In genomic region chr11:86303257-86303656, GRCh38 we compare ENCODE assay signal across 8 cellular contexts. TPM values are rescaled to one million over a fixed set of nuclear protein-coding genes. Genes with fewer than 3 reads are reported as not detected.
DNase-seq lines count a peak whose midpoint lies in the region; ATAC-seq and TF ChIP-seq lines count a peak whose summit lies in the region.

No MANE protein-coding gene starts in this region.

- no peak for ATAC-seq in GM21423 (IDR thresholded peaks at IDR 0.05; ENCODE audit: unreplicated experiment)

- TF ChIP-seq CTCF in fibroblast of lung (conservative IDR thresholded peaks at IDR 0.05 in 1 of 2, IDR thresholded peaks at IDR 0.05 in 1 of 2; ENCODE audit: low read depth in 1 of 2, low read length in 2 of 2) = no peak

- DNase-seq in NCI-H146 (lab: John Stamatoyannopoulos, UW) (peak; percentile 0), NCI-H146 treated with DMSO at 0.1 percent for 48 hours (lab: John Stamatoyannopoulos, UW; ENCODE audit: unreplicated experiment) (no peak), SJCRH30 (peak in 1 of 2 experiments; percentile 27), fibroblast of lung (ENCODE audit: low read depth in 2 of 2) (peak in 1 of 2 donors; percentile 39), NCI-H446 treated with DMSO at 0.1 percent for 48 hours (lab: John Stamatoyannopoulos, UW) (no peak)
- DNase-seq in stimulated activated CD8-positive, alpha-beta memory T cell treated with anti-CD3 and anti-CD28 coated beads, Interleukin-4, amount 100 ng/mL, for 48 hours = no peak

- H3K4me2 ChIP-seq in fibroblast of lung (ENCODE audit: extremely low read depth, insufficient read depth, low read length) (peak overlapping the region; percentile 81), skeletal muscle satellite cell (ENCODE audit: low read length) (peak overlapping the region; percentile 84)

- H3K4me3 ChIP-seq in SJCRH30 = peak overlapping the region; percentile 90
- H3K4me3 ChIP-seq in fibroblast of lung (replicated peaks in 1 of 4; ENCODE audit: control extremely low read depth in 1 of 4, insufficient read depth in 1 of 4, low read depth in 3 of 4, low read length in 4 of 4) = peak overlapping the region; percentile 85 to 95 (median 90)
- peak overlapping the region; percentile 86 for H3K4me3 ChIP-seq in skeletal muscle satellite cell (ENCODE audit: low read length)

- H3K9ac ChIP-seq in fibroblast of lung (ENCODE audit: insufficient read depth, low read length) (no peak overlapping the region), skeletal muscle satellite cell (ENCODE audit: low read depth, low read length) (peak overlapping the region; percentile 91)

- H3K36me3 ChIP-seq in SJCRH30 (peaks cover 9% of the 10 kb centered on the region), fibroblast of lung (ENCODE audit: control insufficient read depth, insufficient read depth, low read length) (no peaks in the 10 kb centered on the region), skeletal muscle satellite cell (ENCODE audit: insufficient read depth, low read length) (peaks cover 3% of the 10 kb centered on the region)

- peaks cover 28% of the 10 kb centered on the region for H3K79me2 ChIP-seq in fibroblast of lung (ENCODE audit: control insufficient read depth, insufficient read depth, low read length)

- H3K27ac ChIP-seq in SJCRH30 (no peak overlapping the region), fibroblast of lung (ENCODE audit: insufficient read depth, low read length) (peak overlapping the region; percentile 3)

- H3K4me1 ChIP-seq in SJCRH30 (peaks cover 5% of the 10 kb centered on the region; the same call in 1 of the 2 replicates), fibroblast of lung (ENCODE audit: control insufficient read depth, extremely low read depth, insufficient read depth, low read length) (no peaks in the 10 kb centered on the region), skeletal muscle satellite cell (ENCODE audit: control insufficient read depth, insufficient read depth, low read length) (peaks cover 10% of the 10 kb centered on the region)

- H4K20me1 ChIP-seq in fibroblast of lung (ENCODE audit: control insufficient read depth, extremely low read depth, insufficient read depth, low read length) = no peaks in the 10 kb centered on the region

- no peaks in the 10 kb centered on the region for H3K9me3 ChIP-seq in SJCRH30 (replicated peaks)
- H3K9me3 ChIP-seq in fibroblast of lung (ENCODE audit: control insufficient read depth, insufficient read depth, low read depth, low read length) = no peaks in the 10 kb centered on the region
- H3K9me3 ChIP-seq in skeletal muscle satellite cell (replicated peaks; ENCODE audit: low read length) = no peaks in the 10 kb centered on the region

- H3K27me3 ChIP-seq in SJCRH30 = no peaks in the 10 kb centered on the region
- H3K27me3 ChIP-seq in fibroblast of lung (ENCODE audit: control insufficient read depth, insufficient read depth, low read length) = no peaks in the 10 kb centered on the region
- H3K27me3 ChIP-seq in skeletal muscle satellite cell (ENCODE audit: control insufficient read depth, insufficient read depth, low read length) = peaks cover 3% of the 10 kb centered on the region

- H2AFZ ChIP-seq in fibroblast of lung (ENCODE audit: low read length) = no peak overlapping the region

RNA-seq across cellular contexts. Expression of gene HIKESHI, which starts 1.2 kb away (rescaled TPM):
- 78.6 and 85.1 TPM in 2 replicates for total RNA-seq in SJCRH30 (2014; rRNA removed; shearing (Covaris generic))
- 73.2 and 74.3 TPM in 2 replicates for total RNA-seq in fibroblast of lung
- polyA plus RNA-seq in fibroblast of lung = 63.0 and 64.1 TPM in 2 replicates
- polyA plus RNA-seq in fibroblast of lung (2012) = 65.4 and 70.6 TPM in 2 replicates
- polyA minus RNA-seq in fibroblast of lung (ENCODE audit: low replicate concordance) = 60.9 and 116 TPM in 2 replicates
- 67.5 and 70.2 TPM in 2 replicates for total RNA-seq in skeletal muscle satellite cell (2012; rRNA removed)

RNA-seq across cellular contexts. Expression of gene EED, which starts 58.7 kb away (rescaled TPM):
- total RNA-seq in SJCRH30 (2014; rRNA removed; shearing (Covaris generic)) = 51.8 and 59.6 TPM in 2 replicates
- total RNA-seq in fibroblast of lung = 19.5 and 22.3 TPM in 2 replicates
- 13.0 and 15.4 TPM in 2 replicates for polyA plus RNA-seq in fibroblast of lung
- 17.5 and 21.6 TPM in 2 replicates for polyA plus RNA-seq in fibroblast of lung (2012)
- 2.1 TPM in 1 of 2 replicates, not detected in the other for polyA minus RNA-seq in fibroblast of lung (ENCODE audit: low replicate concordance)
- total RNA-seq in skeletal muscle satellite cell (2012; rRNA removed) = 14.4 and 16.2 TPM in 2 replicates
